8 cellular contexts compared by ENCODE assay signal in the genomic region with DNA sequence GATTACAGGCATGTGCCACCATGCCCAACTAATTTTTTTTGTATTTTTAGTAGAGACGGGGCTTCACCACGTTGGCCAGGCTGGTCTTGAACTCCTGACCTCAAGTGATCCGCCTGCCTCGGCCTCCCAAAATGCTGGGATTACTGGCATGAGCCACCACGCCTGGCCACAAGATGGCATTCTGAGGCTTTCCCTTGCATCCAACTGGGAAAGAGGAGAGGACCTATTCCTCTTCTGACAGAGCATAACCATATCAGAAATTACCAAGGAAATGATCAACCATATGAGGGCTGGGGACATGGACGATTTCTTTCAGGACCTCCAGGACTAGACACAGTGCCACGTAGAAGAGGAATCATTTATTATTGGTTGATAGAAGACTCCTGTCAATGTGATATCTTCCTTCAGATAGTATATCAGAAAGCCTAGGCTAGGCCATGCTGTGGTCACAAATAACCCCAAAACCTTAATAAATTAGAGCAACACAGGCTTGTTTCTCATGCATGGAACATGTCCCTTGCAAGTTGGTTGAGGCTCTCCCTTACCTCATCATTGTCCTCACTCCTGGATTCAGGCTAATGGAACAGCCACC.
DNase-seq lines count a peak whose midpoint lies in the region; ATAC-seq and TF ChIP-seq lines count a peak whose summit lies in the region.

No MANE protein-coding gene starts in this region.

- DNase-seq in NCI-H82 (lab: John Stamatoyannopoulos, UW) = peak; percentile 42
- no peak for DNase-seq in NCI-H82 treated with DMSO at 0.1 percent for 48 hours (lab: John Stamatoyannopoulos, UW; ENCODE audit: unreplicated experiment)
- DNase-seq in ascending aorta (ENCODE audit: low spot score in 2 of 2) = no peak
- DNase-seq in islet precursor cell = peak; percentile 58
- no peak for DNase-seq in DMS79 treated with DMSO at 0.1 percent for 48 hours (lab: John Stamatoyannopoulos, UW)
- no peak for DNase-seq in HUDEP-2 (lab: John Stamatoyannopoulos, UW; ENCODE audit: unreplicated experiment in 76 of 76)

- intact Hi-C loops in ascending aorta (cut with DNase I) = loop anchor here (1.0 to 10.0 kb wide), 4 partner anchors 118 to 390 kb away; no protein-coding TSS in a partner anchor

- H3K27me3 ChIP-seq in ascending aorta = no peaks in the 10 kb centered on the region

- TF ChIP-seq CTCF in ascending aorta (IDR thresholded peaks at IDR 0.05) = peak; percentile 35 to 69 (median 46)

- H3K27ac ChIP-seq in ascending aorta = no peak overlapping the region

- no peaks in the 10 kb centered on the region for H3K4me1 ChIP-seq in ascending aorta

- no peaks in the 10 kb centered on the region for H3K9me3 ChIP-seq in ascending aorta

- no peaks in the 10 kb centered on the region for H3K36me3 ChIP-seq in ascending aorta

- no peak overlapping the region for H3K4me3 ChIP-seq in ascending aorta

- ATAC-seq in GM18858 (IDR thresholded peaks at IDR 0.05; ENCODE audit: unreplicated experiment) (no peak), GM21367 (IDR thresholded peaks at IDR 0.05; ENCODE audit: unreplicated experiment) (no peak)

Comparison
In these comparisons a context has a peak if more than half of its experiments do, and no peak if none do; other contexts are left out.
1. DNase-seq: peak in NCI-H82 (single experiment) and islet precursor cell (single experiment); none in NCI-H82 treated with DMSO at 0.1 percent for 48 hours (single experiment), ascending aorta (0 of 2), DMS79 treated with DMSO at 0.1 percent for 48 hours (single experiment) and HUDEP-2 (0 of 76).